8 cellular contexts compared by ENCODE assay signal in the genomic region with DNA sequence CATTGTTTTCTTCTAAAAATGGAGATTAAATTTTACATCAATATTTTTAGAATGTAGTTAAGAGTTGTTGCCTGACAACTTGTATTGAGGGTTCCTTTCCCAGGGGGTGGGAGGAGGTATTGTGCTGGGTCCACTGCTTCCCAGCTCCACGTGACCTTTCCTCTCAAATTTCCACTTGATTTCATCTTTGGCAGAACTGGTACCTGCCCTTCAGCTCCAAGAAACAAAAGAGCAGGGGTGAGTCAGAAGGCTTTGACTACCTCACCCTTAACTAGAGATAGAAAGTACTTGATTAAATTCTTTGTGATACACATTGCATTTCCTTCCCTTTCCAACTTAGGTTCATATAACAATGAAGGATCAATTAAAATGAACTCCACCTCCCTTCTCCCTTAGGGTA. TPM values are rescaled to one million over a fixed set of nuclear protein-coding genes. Genes with fewer than 3 reads are reported as not detected.
A peak's percentile ranks its signal among the peaks of the same experiment; 100 is the strongest.
DNase-seq lines count a peak whose midpoint lies in the region; ATAC-seq, FAIRE-seq and TF ChIP-seq lines count a peak whose summit lies in the region.

No MANE protein-coding gene starts in this region.

- no peak for ATAC-seq in HG02678 (IDR thresholded peaks at IDR 0.05; ENCODE audit: unreplicated experiment)

- H3K4me1 Mint-ChIP-seq in endothelial cell (ENCODE audit: unreplicated experiment), result peaks cover 37% of the 10 kb centered on the region

- TF ChIP-seq POLR2A in GM12891 (IDR thresholded peaks at IDR 0.05; ENCODE audit: low read depth, low read length), result no peak

- H3K9ac ChIP-seq in ES-I3 (ENCODE audit: low read depth, low read length), result peak overlapping the region; percentile 73; the same call in 1 of the 2 replicates

- no peaks in the 10 kb centered on the region for H3K36me3 Mint-ChIP-seq in endothelial cell (ENCODE audit: low read depth, unreplicated experiment)

- H3K9me3 ChIP-seq in ES-I3 (ENCODE audit: control insufficient read depth, insufficient read depth, low read length), result no peaks in the 10 kb centered on the region

- FAIRE-seq in GM12891 (lab: Jason Lieb, UNC), result no peak

- TF ChIP-seq CTCF in foreskin fibroblast (IDR thresholded peaks at IDR 0.05; ENCODE audit: low read depth, low read length) (no peak), endothelial cell (IDR thresholded peaks at IDR 0.05; ENCODE audit: unreplicated experiment) (no peak)

- H3K4me3 Mint-ChIP-seq in endothelial cell (ENCODE audit: unreplicated experiment), result no peak overlapping the region

- peak overlapping the region; percentile 70 to 76 for H3K4me3 ChIP-seq in foreskin fibroblast (ENCODE audit: low read depth in 1 of 2, low read length in 2 of 2)

- H3K27ac Mint-ChIP-seq in endothelial cell (ENCODE audit: unreplicated experiment), result no peak overlapping the region

- H3K27me3 Mint-ChIP-seq in endothelial cell (ENCODE audit: unreplicated experiment), result peaks cover 12% of the 10 kb centered on the region

- no peaks in the 10 kb centered on the region for H3K36me3 ChIP-seq in ES-I3 (ENCODE audit: insufficient read depth, low read length)

- peaks cover 12% of the 10 kb centered on the region; the same call in 1 of the 2 replicates for H3K4me1 ChIP-seq in ES-I3 (ENCODE audit: insufficient read depth, low read length)

- H3K9me3 Mint-ChIP-seq in endothelial cell (ENCODE audit: unreplicated experiment), result no peaks in the 10 kb centered on the region

- DNase-seq in RPMI7951 (ENCODE audit: low read depth) (peak; percentile 60), foreskin fibroblast (peak in 1 of 2 donors; percentile 67), pulmonary artery endothelial cell (ENCODE audit: low read depth, low spot score) (peak; percentile 17), GM12891 (ENCODE audit: insufficient read length, low spot score) (no peak), SK-N-DZ (ENCODE audit: low spot score) (no peak), endothelial cell (ENCODE audit: low spot score) (no peak)

TF ChIP-seq in GM12891, 5 proteins besides CTCF, POLR2A, EP300 and RAD21:
- TF ChIP-seq POLR2AphosphoS5 (IDR thresholded peaks at IDR 0.05; ENCODE audit: low read depth, low read length), result no peak
TF ChIP-seq in GM12891: peak in this region for 0.

RNA-seq across cellular contexts. Expression of gene TRIM2, which starts 19.7 kb away (rescaled TPM):
- total RNA-seq in RPMI7951 (2014; rRNA removed; shearing (Covaris generic)), result 30.6 and 34.7 TPM in 2 replicates
- total RNA-seq in pulmonary artery endothelial cell (12.7 and 27.1 TPM in 2 replicates), endothelial cell (ENCODE audit: unreplicated experiment) (15.4 TPM)
- 0.54 TPM for polyA plus RNA-seq in GM12891 (2012; ENCODE audit: low read depth, missing spikeins)
- 27.6 and 36.5 TPM in 2 replicates for polyA plus RNA-seq in SK-N-DZ (2014; cell fraction: cytosol; rRNA removed)
- 18.9 and 20.8 TPM in 2 replicates for polyA plus RNA-seq in SK-N-DZ (2014; cell fraction: nucleus; rRNA removed)

Comparison
In these comparisons a context has a peak if more than half of its experiments do, and no peak if none do; other contexts are left out.
1. DNase-seq: peak in RPMI7951 (single experiment) and pulmonary artery endothelial cell (single experiment); none in GM12891 (single experiment), SK-N-DZ (single experiment) and endothelial cell (single experiment).